In the genomic region with DNA sequence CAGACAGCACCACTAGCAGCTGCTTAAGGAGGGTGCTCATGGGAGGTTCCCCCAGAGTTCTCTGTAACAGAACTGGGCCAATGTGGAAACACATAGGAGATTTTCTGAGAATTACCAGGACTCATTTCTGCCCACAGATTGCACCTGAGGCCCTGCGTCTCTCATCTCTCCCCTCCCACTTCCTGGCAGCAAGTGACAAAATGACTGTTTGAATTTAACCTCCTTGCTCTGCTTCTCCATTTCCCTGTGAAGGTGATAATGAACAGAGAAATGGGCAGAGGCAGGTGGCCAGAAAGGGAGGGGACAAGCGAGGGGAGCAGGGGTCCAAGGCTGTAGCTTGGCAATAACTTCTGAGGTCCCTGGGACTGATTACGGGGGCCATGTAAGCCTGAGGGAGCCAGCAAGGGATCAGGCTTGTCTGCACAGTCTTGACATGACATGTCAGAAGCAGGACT, we compare ENCODE assay signal across 10 cellular contexts. TPM values are rescaled to one million over a fixed set of nuclear protein-coding genes. Genes with fewer than 3 reads are reported as not detected.
DNase-seq lines count a peak whose midpoint lies in the region; ATAC-seq and TF ChIP-seq lines count a peak whose summit lies in the region.
"Had no signal": no experiment of that assay in that cellular context is flagged by ENCODE, and none has a peak within 500 bp of the region (broad histone marks: within the 10 kb centered on the region; RNA-seq: fewer than 3 reads in every experiment).

No MANE protein-coding gene starts in this region.

- H3K27me3 ChIP-seq in prostate gland (replicated peaks; ENCODE audit: insufficient read depth), result peaks cover under 1% of the 10 kb centered on the region

- H3K4me3 Mint-ChIP-seq in activated naive CD8-positive, alpha-beta T cell treated with anti-CD3 and anti-CD28 coated beads, Interleukin-2, amount 50 U/mL, for 24 hours, result no peak overlapping the region

- H3K4me1 Mint-ChIP-seq in activated naive CD8-positive, alpha-beta T cell treated with anti-CD3 and anti-CD28 coated beads, Interleukin-2, amount 50 U/mL, for 24 hours, result peaks cover 6% of the 10 kb centered on the region

- no peaks in the 10 kb centered on the region for H3K36me3 Mint-ChIP-seq in activated naive CD8-positive, alpha-beta T cell treated with anti-CD3 and anti-CD28 coated beads, Interleukin-2, amount 50 U/mL, for 24 hours (ENCODE audit: low read depth)

- H3K27ac Mint-ChIP-seq in activated naive CD8-positive, alpha-beta T cell treated with anti-CD3 and anti-CD28 coated beads, Interleukin-2, amount 50 U/mL, for 24 hours, result no peak overlapping the region

- H3K4me3 ChIP-seq in prostate gland, result no peak overlapping the region

- H3K27ac ChIP-seq in prostate gland, result no peak overlapping the region

- no peaks in the 10 kb centered on the region for H3K4me1 ChIP-seq in prostate gland (replicated peaks)

- H3K9me3 ChIP-seq in prostate gland, result no peaks in the 10 kb centered on the region

- no peaks in the 10 kb centered on the region for H3K36me3 ChIP-seq in prostate gland

- no peak for DNase-seq in activated naive CD8-positive, alpha-beta T cell treated with anti-CD3 and anti-CD28 coated beads, Interleukin-2, amount 50 U/mL, for 24 hours
- DNase-seq in NOMO-1 treated with dmso at 0.1 percent for 144 hours (lab: John Stamatoyannopoulos, UW; ENCODE audit: unreplicated experiment) (no peak), prostate gland (ENCODE audit: low spot score) (no peak), OCI-M1 (lab: John Stamatoyannopoulos, UW) (no peak)
- DNase-seq: erythroblast, kidney glomerular epithelial cell, NCI-H1930 had no signal

- intact Hi-C loops in prostate gland (cut with DNase I), result no loop called here

- WGBS in prostate gland, result 60% methylated on average over 3 of the region's 3 CpGs

- no peak for TF ChIP-seq CTCF in prostate gland (IDR thresholded peaks at IDR 0.05)

- ATAC-seq in GM18868 (IDR thresholded peaks at IDR 0.05; ENCODE audit: unreplicated experiment) (peak; percentile 75), GM21367 (IDR thresholded peaks at IDR 0.05; ENCODE audit: unreplicated experiment) (peak; percentile 57), HG03139 (IDR thresholded peaks at IDR 0.05; ENCODE audit: unreplicated experiment) (peak; percentile 63)
- peak; percentile 47 for ATAC-seq in activated naive CD8-positive, alpha-beta T cell treated with anti-CD3 and anti-CD28 coated beads, Interleukin-2, amount 50 U/mL, for 24 hours

- no peak for TF ChIP-seq POLR2A in prostate gland (IDR thresholded peaks at IDR 0.05)

- H3K9me3 Mint-ChIP-seq in activated naive CD8-positive, alpha-beta T cell treated with anti-CD3 and anti-CD28 coated beads, Interleukin-2, amount 50 U/mL, for 24 hours, result no peaks in the 10 kb centered on the region

- H3K27me3 Mint-ChIP-seq in activated naive CD8-positive, alpha-beta T cell treated with anti-CD3 and anti-CD28 coated beads, Interleukin-2, amount 50 U/mL, for 24 hours, result peaks cover 10% of the 10 kb centered on the region

RNA-seq across cellular contexts. Expression of gene EPHB1, which starts 8.0 kb away (rescaled TPM):
- total RNA-seq in prostate gland, result 10 to 100 TPM in 1 of 2 donors, 1 to 10 TPM in 1; 2.3 to 21.2 TPM
